18 cellular contexts compared by ENCODE assay signal in the genomic region with DNA sequence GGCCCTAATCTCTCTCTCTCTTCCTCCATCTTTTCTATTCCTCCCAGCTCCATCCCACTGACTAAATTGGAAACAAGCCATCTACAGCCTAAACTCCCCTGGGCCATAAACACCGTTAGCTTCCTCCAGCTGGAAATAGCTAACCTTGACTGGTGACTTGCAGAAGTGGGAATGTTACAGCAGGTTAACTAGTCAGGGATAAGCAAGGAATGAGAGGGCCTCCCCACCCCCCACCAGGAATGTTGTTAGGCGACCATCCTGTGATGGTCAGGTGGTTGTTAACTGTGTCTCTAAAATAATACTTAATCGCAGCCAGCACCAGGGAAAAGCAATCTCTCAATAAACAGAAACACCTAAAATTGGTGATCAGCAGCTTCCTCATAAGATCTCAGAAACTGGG.
"Had no signal": no experiment of that assay in that cellular context is flagged by ENCODE, and none has a peak within 500 bp of the region (broad histone marks: within the 10 kb centered on the region; RNA-seq: fewer than 3 reads in every experiment).

No MANE protein-coding gene starts in this region.

- H3K27ac ChIP-seq: esophagus muscularis mucosa, left ventricle myocardium inferior, right lobe of liver, suprapubic skin, transverse colon, vagina had no signal

- H3K27me3 Mint-ChIP-seq: activated CD4-positive, alpha-beta memory T cell treated with anti-CD3 and anti-CD28 coated beads for 36 hours; naive thymus-derived CD4-positive, alpha-beta T cell; stimulated activated naive CD8-positive, alpha-beta T cell treated with anti-CD3 and anti-CD28 coated beads, Interleukin-15, amount 100 ng/mL, for 72 hours had no signal

- H3K27me3 ChIP-seq: esophagus muscularis mucosa, right lobe of liver, suprapubic skin, transverse colon, vagina had no signal

- H3K4me3 ChIP-seq: esophagus muscularis mucosa, left ventricle myocardium inferior, right lobe of liver, suprapubic skin, transverse colon, vagina had no signal

- DNase-seq: activated CD4-positive, alpha-beta memory T cell treated with anti-CD3 and anti-CD28 coated beads for 36 hours; activated CD4-positive, CD25-positive, alpha-beta regulatory T cell treated with anti-CD3 and anti-CD28 coated beads, Interleukin-2, amount 50 U/mL, for 72 hours; activated naive CD4-positive, alpha-beta T cell treated with anti-CD3 and anti-CD28 coated beads for 36 hours; activated T-cell treated with anti-CD3 and anti-CD28 coated beads, Interleukin-2, amount 50 U/mL, for 1 hour; aorta; cortex of kidney; left ventricle myocardium inferior; naive thymus-derived CD4-positive, alpha-beta T cell; right lobe of liver; small intestine; stimulated activated CD4-positive, alpha-beta T cell treated with anti-CD3 and anti-CD28 coated beads, Interleukin-15, amount 100 ng/mL, for 24 hours; stimulated activated CD4-positive, alpha-beta T cell treated with anti-CD3 and anti-CD28 coated beads, Interleukin-2, amount 100 ng/mL, for 48 hours; stimulated activated naive CD8-positive, alpha-beta T cell treated with anti-CD3 and anti-CD28 coated beads, Interleukin-15, amount 100 ng/mL, for 72 hours; transverse colon had no signal

- H3K9me3 ChIP-seq: esophagus muscularis mucosa, left ventricle myocardium inferior, right lobe of liver, suprapubic skin, transverse colon, vagina had no signal

- ATAC-seq: naive thymus-derived CD4-positive, alpha-beta T cell; right lobe of liver; stimulated activated naive CD8-positive, alpha-beta T cell treated with anti-CD3 and anti-CD28 coated beads, Interleukin-15, amount 100 ng/mL, for 72 hours had no signal

- H3K4me3 Mint-ChIP-seq: activated CD4-positive, alpha-beta memory T cell treated with anti-CD3 and anti-CD28 coated beads for 36 hours; activated naive CD4-positive, alpha-beta T cell treated with anti-CD3 and anti-CD28 coated beads for 36 hours; naive thymus-derived CD4-positive, alpha-beta T cell; stimulated activated naive CD8-positive, alpha-beta T cell treated with anti-CD3 and anti-CD28 coated beads, Interleukin-15, amount 100 ng/mL, for 72 hours; T-helper 1 cell treated with Interleukin-12 subunit alpha and Interleukin-12 subunit beta and Interleukin-4 antibody, amounts not matched to agents 30 μg/mL and 1 μg/mL, for 36 hours had no signal

- H3K4me1 Mint-ChIP-seq: stimulated activated naive CD8-positive, alpha-beta T cell treated with anti-CD3 and anti-CD28 coated beads, Interleukin-15, amount 100 ng/mL, for 72 hours had no signal

- H3K9me3 Mint-ChIP-seq: activated CD4-positive, alpha-beta memory T cell treated with anti-CD3 and anti-CD28 coated beads for 36 hours; activated naive CD4-positive, alpha-beta T cell treated with anti-CD3 and anti-CD28 coated beads for 36 hours; naive thymus-derived CD4-positive, alpha-beta T cell; stimulated activated naive CD8-positive, alpha-beta T cell treated with anti-CD3 and anti-CD28 coated beads, Interleukin-15, amount 100 ng/mL, for 72 hours; T-helper 1 cell treated with Interleukin-12 subunit alpha and Interleukin-12 subunit beta and Interleukin-4 antibody, amounts not matched to agents 30 μg/mL and 1 μg/mL, for 36 hours had no signal

- H3K27ac Mint-ChIP-seq: activated CD4-positive, alpha-beta memory T cell treated with anti-CD3 and anti-CD28 coated beads for 36 hours; activated naive CD4-positive, alpha-beta T cell treated with anti-CD3 and anti-CD28 coated beads for 36 hours; stimulated activated naive CD8-positive, alpha-beta T cell treated with anti-CD3 and anti-CD28 coated beads, Interleukin-15, amount 100 ng/mL, for 72 hours; T-helper 1 cell treated with Interleukin-12 subunit alpha and Interleukin-12 subunit beta and Interleukin-4 antibody, amounts not matched to agents 30 μg/mL and 1 μg/mL, for 36 hours had no signal

- H3K4me1 ChIP-seq: esophagus muscularis mucosa, right lobe of liver, suprapubic skin, transverse colon, vagina had no signal
